Comparison of ENCODE assay signal across 1 cellular context in the genomic region with DNA sequence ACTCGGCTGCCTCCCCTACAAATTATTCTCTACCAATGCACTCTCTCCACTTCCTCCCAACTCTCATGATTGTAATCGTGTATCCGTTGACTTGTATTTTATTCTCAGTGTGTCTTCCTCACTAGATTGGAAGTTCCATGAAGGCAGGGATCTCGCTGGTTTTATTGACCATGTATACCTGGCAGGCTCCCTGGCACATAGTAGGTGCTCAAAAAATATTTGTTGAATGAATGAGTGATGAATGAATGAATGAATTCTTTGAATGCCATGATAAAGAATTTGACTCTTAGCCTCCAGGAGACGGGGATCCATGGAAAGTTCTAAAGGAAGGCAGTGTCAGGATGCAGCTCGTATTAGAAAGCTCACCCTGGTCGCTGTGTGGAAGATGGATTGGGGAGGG.
A peak's percentile ranks its signal among the peaks of the same experiment; 100 is the strongest.
TF ChIP-seq lines count a peak whose summit lies in the region.

No MANE protein-coding gene starts in this region.

TF ChIP-seq in K562, 482 proteins besides CTCF, POLR2A, EP300 and RAD21 (continued from another document):
- TF ChIP-seq TRIM28 (IDR thresholded peaks at IDR 0.05) = peak; percentile 88
- TF ChIP-seq HMG20B (CRISPR knock-in tag; IDR thresholded peaks at IDR 0.05) = no peak
- TF ChIP-seq NCOR1 (IDR thresholded peaks at IDR 0.05) = no peak
- TF ChIP-seq SPI1 (IDR thresholded peaks at IDR 0.05; ENCODE audit: borderline replicate concordance, low read depth, low read length) = 0 out of 2 replicates have a peak, but pooled peaks have one; percentile 40
- TF ChIP-seq SIN3A (IDR thresholded peaks at IDR 0.05; ENCODE audit: borderline replicate concordance in 2 of 2, control insufficient read depth in 1 of 2, low read depth in 2 of 2, low read length in 2 of 2) = no peak
- no peak for TF ChIP-seq ZEB2 (IDR thresholded peaks at IDR 0.05)
- TF ChIP-seq ZNF24 (IDR thresholded peaks at IDR 0.05) = peak; percentile 94
- TF ChIP-seq IRF2 (CRISPR knock-in tag; IDR thresholded peaks at IDR 0.05) = no peak
- TF ChIP-seq RNF2 (IDR thresholded peaks at IDR 0.05) = no peak
- no peak for TF ChIP-seq SMAD3 (CRISPR knock-in tag; conservative IDR thresholded peaks at IDR 0.05)
- no peak for TF ChIP-seq FUS (optimal IDR thresholded peaks at IDR 0.05; ENCODE audit: low read depth, low read length)
- TF ChIP-seq, protein P1, sequence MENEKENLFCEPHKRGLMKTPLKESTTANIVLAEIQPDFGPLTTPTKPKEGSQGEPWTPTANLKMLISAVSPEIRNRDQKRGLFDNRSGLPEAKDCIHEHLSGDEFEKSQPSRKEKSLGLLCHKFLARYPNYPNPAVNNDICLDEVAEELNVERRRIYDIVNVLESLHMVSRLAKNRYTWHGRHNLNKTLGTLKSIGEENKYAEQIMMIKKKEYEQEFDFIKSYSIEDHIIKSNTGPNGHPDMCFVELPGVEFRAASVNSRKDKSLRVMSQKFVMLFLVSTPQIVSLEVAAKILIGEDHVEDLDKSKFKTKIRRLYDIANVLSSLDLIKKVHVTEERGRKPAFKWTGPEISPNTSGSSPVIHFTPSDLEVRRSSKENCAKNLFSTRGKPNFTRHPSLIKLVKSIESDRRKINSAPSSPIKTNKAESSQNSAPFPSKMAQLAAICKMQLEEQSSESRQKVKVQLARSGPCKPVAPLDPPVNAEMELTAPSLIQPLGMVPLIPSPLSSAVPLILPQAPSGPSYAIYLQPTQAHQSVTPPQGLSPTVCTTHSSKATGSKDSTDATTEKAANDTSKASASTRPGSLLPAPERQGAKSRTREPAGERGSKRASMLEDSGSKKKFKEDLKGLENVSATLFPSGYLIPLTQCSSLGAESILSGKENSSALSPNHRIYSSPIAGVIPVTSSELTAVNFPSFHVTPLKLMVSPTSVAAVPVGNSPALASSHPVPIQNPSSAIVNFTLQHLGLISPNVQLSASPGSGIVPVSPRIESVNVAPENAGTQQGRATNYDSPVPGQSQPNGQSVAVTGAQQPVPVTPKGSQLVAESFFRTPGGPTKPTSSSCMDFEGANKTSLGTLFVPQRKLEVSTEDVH (IDR thresholded peaks at IDR 0.05; ENCODE audit: low read depth, partially characterized antibody) = no peak
- no peak for TF ChIP-seq MAFG (tag; conservative IDR thresholded peaks at IDR 0.05)
- TF ChIP-seq GTF2E2 (tag; IDR thresholded peaks at IDR 0.05) = no peak
- no peak for TF ChIP-seq HEY1 (CRISPR knock-in tag; IDR thresholded peaks at IDR 0.05; ENCODE audit: borderline replicate concordance)
